20 cellular contexts compared by ENCODE assay signal in the genomic region with DNA sequence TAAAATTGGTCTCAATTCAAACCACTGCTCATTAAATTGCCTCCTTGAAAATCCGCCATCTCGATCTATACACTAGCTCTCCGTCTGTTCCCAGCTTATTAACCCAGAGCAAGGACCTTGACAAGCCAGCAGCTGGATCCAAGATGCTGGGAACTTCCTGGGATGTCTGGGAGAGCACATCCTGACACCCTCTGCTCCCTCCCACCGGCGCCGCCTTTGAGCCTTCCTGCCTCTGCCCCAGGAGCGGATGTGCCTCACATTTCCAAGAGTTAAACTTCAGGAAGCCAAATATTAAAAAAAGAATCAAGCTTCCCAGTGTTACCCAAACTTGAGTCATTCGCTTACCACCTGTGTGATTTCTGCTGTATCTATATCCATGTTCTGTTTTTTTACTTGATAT.
DNase-seq lines count a peak whose midpoint lies in the region; ATAC-seq and TF ChIP-seq lines count a peak whose summit lies in the region.
"Had no signal": no experiment of that assay in that cellular context is flagged by ENCODE, and none has a peak within 500 bp of the region (broad histone marks: within the 10 kb centered on the region; RNA-seq: fewer than 3 reads in every experiment).

No MANE protein-coding gene starts in this region.

- no peak overlapping the region for H3K4me2 ChIP-seq in OCI-LY7 (ENCODE audit: low read length)
- H3K4me2 ChIP-seq: GM23338 had no signal

- no peaks in the 10 kb centered on the region for H3K27me3 ChIP-seq in heart right ventricle
- H3K27me3 ChIP-seq: BE2C had no signal

- no peak for TF ChIP-seq CTCF in heart right ventricle (IDR thresholded peaks at IDR 0.05)
- no peak for TF ChIP-seq CTCF in OCI-LY7 (conservative IDR thresholded peaks at IDR 0.05; ENCODE audit: low read length)

- WGBS in heart right ventricle, 2 donors, result 30 to 49% methylated on average over 8 of the region's 8 CpGs

- H3K4me3 ChIP-seq in heart right ventricle (no peak overlapping the region), OCI-LY7 (ENCODE audit: low read depth, low read length, poor library complexity, severe bottlenecking) (no peak overlapping the region)
- H3K4me3 ChIP-seq: GM23338 had no signal

- H3K27ac ChIP-seq in heart right ventricle (peak overlapping the region in 2 of 10 donors; percentile 13 to 70), OCI-LY7 (ENCODE audit: low read depth, low read length, poor library complexity, severe bottlenecking) (no peak overlapping the region)

- no peak overlapping the region for H3K4me3 Mint-ChIP-seq in activated T-helper 17 cell treated with anti-CD3 and anti-CD28 coated beads, Interleukin-2, amount 50 U/mL, for 72 hours
- H3K4me3 Mint-ChIP-seq: CD4-positive, CD25-positive, alpha-beta regulatory T cell; GM23338 had no signal

- POLR2A ChIA-PET in OCI-LY7 (lab: Charles Lee), result no interaction called here

- ATAC-seq in heart right ventricle, result peak in 7 of 8 donors; percentile 17 to 92 (median 67)
- ATAC-seq in left cardiac atrium, result no peak
- ATAC-seq in activated T-helper 17 cell treated with anti-CD3 and anti-CD28 coated beads, Interleukin-2, amount 50 U/mL, for 72 hours (replicated peaks), result no peak
- ATAC-seq: GM23338, HCT116 had no signal

- H3K9me2 ChIP-seq in OCI-LY7 (ENCODE audit: insufficient read depth, low read length), result no peaks in the 10 kb centered on the region

- no peaks in the 10 kb centered on the region for H3K9me3 Mint-ChIP-seq in activated T-helper 17 cell treated with anti-CD3 and anti-CD28 coated beads, Interleukin-2, amount 50 U/mL, for 72 hours
- H3K9me3 Mint-ChIP-seq: CD8-positive, alpha-beta memory T cell had no signal

- no peak overlapping the region for H3K27ac Mint-ChIP-seq in activated T-helper 17 cell treated with anti-CD3 and anti-CD28 coated beads, Interleukin-2, amount 50 U/mL, for 72 hours
- H3K27ac Mint-ChIP-seq: CD4-positive, CD25-positive, alpha-beta regulatory T cell; CD8-positive, alpha-beta memory T cell; GM23338 had no signal

- DNase-seq in heart right ventricle (peak in 1 of 2 donors; percentile 28), left cardiac atrium (no peak), ELR (ENCODE audit: low read depth) (peak; percentile 14), RPMI7951 (ENCODE audit: low read depth) (peak; percentile 12), H4 (ENCODE audit: low spot score) (no peak), OCI-LY7 (ENCODE audit: low spot score) (no peak)
- DNase-seq: ACHN; BE2C; C1 segment of cervical spinal cord; CD4-positive, CD25-positive, alpha-beta regulatory T cell; CD8-positive, alpha-beta memory T cell; COR-L47; DMS 273 treated with DMSO at 0.1 percent for 48 hours; DMS53; DND-41; GDM1; H7 had no signal

- no TSS peak for BruUV-seq in OCI-LY7 (replicated peaks; lab: Mats Ljungman, UMichigan)

- intact Hi-C loops in heart right ventricle (cut with DNase I) (no loop called here), left cardiac atrium (cut with DNase I) (no loop called here), OCI-LY7 (cut with micrococcal nuclease; ENCODE audit: unreplicated experiment) (no loop called here)

- H4K20me1 ChIP-seq in OCI-LY7 (ENCODE audit: insufficient read depth, low read length), result no peaks in the 10 kb centered on the region

- no peak overlapping the region for H2AFZ ChIP-seq in OCI-LY7 (ENCODE audit: low read length)
- H2AFZ ChIP-seq: GM23338 had no signal

- H3K4me1 Mint-ChIP-seq in activated T-helper 17 cell treated with anti-CD3 and anti-CD28 coated beads, Interleukin-2, amount 50 U/mL, for 72 hours, result no peaks in the 10 kb centered on the region
- H3K4me1 Mint-ChIP-seq: CD4-positive, CD25-positive, alpha-beta regulatory T cell; CD8-positive, alpha-beta memory T cell; GM23338 had no signal

- H3K36me3 ChIP-seq in heart right ventricle, result no peaks in the 10 kb centered on the region
- no peaks in the 10 kb centered on the region for H3K36me3 ChIP-seq in OCI-LY7 (ENCODE audit: insufficient read depth, low read length)
- H3K36me3 ChIP-seq: BE2C had no signal

- CTCF ChIA-PET in OCI-LY7 (lab: Charles Lee; ENCODE audit: unreplicated experiment), result no interaction called here

- peaks cover 17% of the 10 kb centered on the region for H3K27me3 Mint-ChIP-seq in activated T-helper 17 cell treated with anti-CD3 and anti-CD28 coated beads, Interleukin-2, amount 50 U/mL, for 72 hours

- no peaks in the 10 kb centered on the region for H3K79me2 ChIP-seq in OCI-LY7 (ENCODE audit: insufficient read depth, low read depth, low read length)

- peaks cover 0 to 19% (median 0%) of the 10 kb centered on the region in 11 donors for H3K9me3 ChIP-seq in heart right ventricle
- H3K9me3 ChIP-seq in OCI-LY7 (ENCODE audit: low read length), result no peaks in the 10 kb centered on the region
- H3K9me3 ChIP-seq: BE2C had no signal

- H3K4me1 ChIP-seq in heart right ventricle (peaks cover 0 to 16% (median 8%) of the 10 kb centered on the region in 9 donors), OCI-LY7 (ENCODE audit: insufficient read depth, low read length, poor library complexity, severe bottlenecking) (no peaks in the 10 kb centered on the region)
- H3K4me1 ChIP-seq: BE2C had no signal

- H3K36me3 Mint-ChIP-seq in activated T-helper 17 cell treated with anti-CD3 and anti-CD28 coated beads, Interleukin-2, amount 50 U/mL, for 72 hours (ENCODE audit: low read depth), result no peaks in the 10 kb centered on the region
- H3K36me3 Mint-ChIP-seq: CD4-positive, CD25-positive, alpha-beta regulatory T cell; CD8-positive, alpha-beta memory T cell had no signal

Comparison
In these comparisons a context has a peak if more than half of its experiments do, and no peak if none do; other contexts are left out.
1. ATAC-seq: peak in heart right ventricle (7 of 8); none in left cardiac atrium (0 of 2) and activated T-helper 17 cell treated with anti-CD3 and anti-CD28 coated beads, Interleukin-2, amount 50 U/mL, for 72 hours (single experiment).
2. DNase-seq: peak in ELR (single experiment) and RPMI7951 (single experiment); none in left cardiac atrium (single experiment), H4 (single experiment) and OCI-LY7 (single experiment).